In the genomic region with DNA sequence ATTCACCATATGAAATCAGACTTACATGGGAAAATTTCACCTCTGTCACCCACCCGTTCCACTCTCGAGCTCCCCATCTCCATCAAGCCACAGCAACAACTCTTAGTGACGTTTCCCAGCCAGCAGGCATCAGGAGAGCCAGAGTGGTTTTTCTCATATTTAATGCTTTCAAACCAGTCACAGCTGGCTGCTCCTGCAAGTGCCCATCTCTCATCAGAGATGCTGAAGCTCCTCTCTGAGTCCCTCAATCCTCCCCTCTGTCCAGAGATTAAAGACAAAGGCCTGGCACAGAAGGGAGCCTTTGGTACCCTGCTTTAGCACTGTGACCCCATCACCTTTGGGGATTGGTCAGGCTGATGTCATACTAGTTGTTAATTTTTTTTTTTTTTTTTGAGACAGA, we compare ENCODE assay signal across 22 cellular contexts.
A peak's percentile ranks its signal among the peaks of the same experiment; 100 is the strongest.
DNase-seq lines count a peak whose midpoint lies in the region; ATAC-seq and TF ChIP-seq lines count a peak whose summit lies in the region.
"Had no signal": no experiment of that assay in that cellular context is flagged by ENCODE, and none has a peak within 500 bp of the region (broad histone marks: within the 10 kb centered on the region; RNA-seq: fewer than 3 reads in every experiment).

No MANE protein-coding gene starts in this region.

- no peak for ATAC-seq in CD4-positive, CD25-positive, alpha-beta regulatory T cell (ENCODE audit: low read depth in 2 of 2)
- ATAC-seq in body of pancreas, result no peak
- ATAC-seq: A549, HCT116 had no signal

- H3K4me3 ChIP-seq in CD4-positive, CD25-positive, alpha-beta regulatory T cell (ENCODE audit: low read depth, low read length), result no peak overlapping the region
- H3K4me3 ChIP-seq in Loucy (ENCODE audit: low read length, poor library complexity, severe bottlenecking), result no peak overlapping the region
- H3K4me3 ChIP-seq in H7 (ENCODE audit: insufficient read depth, low read depth, low read length), result no peak overlapping the region
- no peak overlapping the region for H3K4me3 ChIP-seq in body of pancreas
- H3K4me3 ChIP-seq: A549, PC-9, SK-N-MC had no signal

- no peak overlapping the region for H3K9ac ChIP-seq in Loucy (ENCODE audit: low read depth, low read length, poor library complexity, severe bottlenecking)

- no peak overlapping the region for H3K27ac Mint-ChIP-seq in activated CD4-positive, alpha-beta T cell treated with anti-CD3 and anti-CD28 coated beads, Interleukin-2, amount 10 ng/mL, durations not matched to agents 24 days and 14 days
- H3K27ac Mint-ChIP-seq in CD4-positive, CD25-positive, alpha-beta regulatory T cell, result peak overlapping the region in 2 of 3 donors; percentile 11 to 43

- no peak for TF ChIP-seq POLR2A in body of pancreas (IDR thresholded peaks at IDR 0.05)

- H3K27me3 ChIP-seq in CD4-positive, CD25-positive, alpha-beta regulatory T cell (ENCODE audit: control insufficient read depth, insufficient read depth, low read length), result no peaks in the 10 kb centered on the region
- no peaks in the 10 kb centered on the region for H3K27me3 ChIP-seq in Loucy (ENCODE audit: insufficient read depth, low read length, poor library complexity, severe bottlenecking)
- no peaks in the 10 kb centered on the region for H3K27me3 ChIP-seq in H7 (ENCODE audit: control insufficient read depth, insufficient read depth, low read length)
- H3K27me3 ChIP-seq in body of pancreas, result no peaks in the 10 kb centered on the region

- H3K4me1 Mint-ChIP-seq in activated CD4-positive, alpha-beta T cell treated with anti-CD3 and anti-CD28 coated beads, Interleukin-2, amount 10 ng/mL, durations not matched to agents 24 days and 14 days, result peaks cover 21% of the 10 kb centered on the region
- peaks cover 4 to 35% (median 25%) of the 10 kb centered on the region in 4 donors for H3K4me1 Mint-ChIP-seq in CD4-positive, CD25-positive, alpha-beta regulatory T cell

- H3K36me3 Mint-ChIP-seq in activated CD4-positive, alpha-beta T cell treated with anti-CD3 and anti-CD28 coated beads, Interleukin-2, amount 10 ng/mL, durations not matched to agents 24 days and 14 days (ENCODE audit: low read depth), result no peaks in the 10 kb centered on the region
- H3K36me3 Mint-ChIP-seq in CD4-positive, CD25-positive, alpha-beta regulatory T cell, result no peaks in the 10 kb centered on the region

- intact Hi-C loops in activated CD4-positive, alpha-beta T cell treated with anti-CD3 and anti-CD28 coated beads, Interleukin-2, amount 10 ng/mL, durations not matched to agents 24 days and 14 days (cut with micrococcal nuclease), result loop anchor here (1.0 kb wide), 1 partner anchor 63 kb away; no protein-coding TSS in a partner anchor
- intact Hi-C loops in body of pancreas (cut with DNase I), result no loop called here

- H3K27ac ChIP-seq in CD4-positive, CD25-positive, alpha-beta regulatory T cell (ENCODE audit: insufficient read depth, low read length, poor library complexity, severe bottlenecking), result no peak overlapping the region
- H3K27ac ChIP-seq in body of pancreas, result no peak overlapping the region
- H3K27ac ChIP-seq: A549, PC-9, SK-N-MC had no signal

- H2AFZ ChIP-seq in Loucy (ENCODE audit: low read length), result no peak overlapping the region
- H2AFZ ChIP-seq: PC-9 had no signal

- no peaks in the 10 kb centered on the region for H3F3A ChIP-seq in Loucy (ENCODE audit: low read depth)

- H3K4me3 Mint-ChIP-seq in activated CD4-positive, alpha-beta T cell treated with anti-CD3 and anti-CD28 coated beads, Interleukin-2, amount 10 ng/mL, durations not matched to agents 24 days and 14 days, result no peak overlapping the region
- H3K4me3 Mint-ChIP-seq in CD4-positive, CD25-positive, alpha-beta regulatory T cell, result no peak overlapping the region
- H3K4me3 Mint-ChIP-seq: CD4-positive, alpha-beta T cell had no signal

- no peaks in the 10 kb centered on the region for H3K36me3 ChIP-seq in CD4-positive, CD25-positive, alpha-beta regulatory T cell (ENCODE audit: control insufficient read depth, insufficient read depth, low read length)
- H3K36me3 ChIP-seq in Loucy (ENCODE audit: insufficient read depth, low read length) (no peaks in the 10 kb centered on the region), H7 (replicated peaks; ENCODE audit: control insufficient read depth, insufficient read depth, low read length) (no peaks in the 10 kb centered on the region), body of pancreas (replicated peaks in 1 of 2; ENCODE audit: insufficient read depth in 1 of 2, low read depth in 2 of 2) (no peaks in the 10 kb centered on the region)

- no peaks in the 10 kb centered on the region for H3K9me3 Mint-ChIP-seq in activated CD4-positive, alpha-beta T cell treated with anti-CD3 and anti-CD28 coated beads, Interleukin-2, amount 10 ng/mL, durations not matched to agents 24 days and 14 days
- H3K9me3 Mint-ChIP-seq in CD4-positive, CD25-positive, alpha-beta regulatory T cell, result peaks cover 0 to 1% (median 0%) of the 10 kb centered on the region in 7 donors
- H3K9me3 Mint-ChIP-seq: CD4-positive, alpha-beta T cell had no signal

- TF ChIP-seq CTCF in Loucy (conservative IDR thresholded peaks at IDR 0.05; ENCODE audit: low read length) (no peak), body of pancreas (IDR thresholded peaks at IDR 0.05) (no peak)

- no peaks in the 10 kb centered on the region for H3K9me2 ChIP-seq in Loucy (replicated peaks; ENCODE audit: low read depth, low read length)

- H3K4me1 ChIP-seq in CD4-positive, CD25-positive, alpha-beta regulatory T cell (ENCODE audit: control insufficient read depth, insufficient read depth, low read length, poor library complexity, severe bottlenecking), result peaks cover 9% of the 10 kb centered on the region
- H3K4me1 ChIP-seq in Loucy (ENCODE audit: insufficient read depth, low read length, poor library complexity, severe bottlenecking) (peaks cover 19% of the 10 kb centered on the region), body of pancreas (no peaks in the 10 kb centered on the region)
- H3K4me1 ChIP-seq: A549, Caco-2 had no signal

- H3K27me3 Mint-ChIP-seq in activated CD4-positive, alpha-beta T cell treated with anti-CD3 and anti-CD28 coated beads, Interleukin-2, amount 10 ng/mL, durations not matched to agents 24 days and 14 days, result no peaks in the 10 kb centered on the region
- no peaks in the 10 kb centered on the region for H3K27me3 Mint-ChIP-seq in CD4-positive, CD25-positive, alpha-beta regulatory T cell
- H3K27me3 Mint-ChIP-seq: CD4-positive, alpha-beta T cell had no signal

- H4K20me1 ChIP-seq in Loucy (ENCODE audit: insufficient read depth, low read length, poor library complexity, severe bottlenecking), result no peaks in the 10 kb centered on the region

- WGBS in body of pancreas, 2 donors, result 68 to 69% methylated on average over 3 of the region's 3 CpGs

- H3K79me2 ChIP-seq in Loucy (ENCODE audit: insufficient read depth, low read length), result no peaks in the 10 kb centered on the region

- H3K4me2 ChIP-seq in Loucy (ENCODE audit: low read depth, low read length, poor library complexity, severe bottlenecking), result peak overlapping the region; percentile 62
- H3K4me2 ChIP-seq: A549, PC-9 had no signal

- peak; percentile 54 for DNase-seq in activated CD4-positive, alpha-beta T cell treated with anti-CD3 and anti-CD28 coated beads, Interleukin-2, amount 10 ng/mL, durations not matched to agents 24 days and 14 days
- no peak for DNase-seq in activated CD4-positive, alpha-beta T cell treated with anti-CD3 and anti-CD28 coated beads, Interleukin-2, amount 50 U/mL, for 48 hours
- DNase-seq in CD4-positive, CD25-positive, alpha-beta regulatory T cell, result no peak
- DNase-seq in glomerular visceral epithelial cell (ENCODE audit: extremely low spot score) (peak; percentile 36), Kasumi-1 (lab: John Stamatoyannopoulos, UW) (no peak), H7 (no peak), body of pancreas (no peak)
- DNase-seq: Caco-2; CD4-positive, alpha-beta T cell; DMS 273 treated with DMSO at 0.1 percent for 48 hours; GOT3; KG1; NCI-H1694; NCI-H2081 treated with DMSO at 0.1 percent for 48 hours; NCI-H69; PC-9; RPMI8226; SHP77 had no signal

- H3K9me3 ChIP-seq in CD4-positive, CD25-positive, alpha-beta regulatory T cell (ENCODE audit: control insufficient read depth in 2 of 2, low read length in 2 of 2), result no peaks in the 10 kb centered on the region
- no peaks in the 10 kb centered on the region for H3K9me3 ChIP-seq in Loucy (ENCODE audit: insufficient read depth, low read depth, low read length)
- H3K9me3 ChIP-seq in body of pancreas, result no peaks in the 10 kb centered on the region
- H3K9me3 ChIP-seq: A549, Caco-2 had no signal

Comparison
In these comparisons a context has a peak if more than half of its experiments do, and no peak if none do; other contexts are left out.
1. DNase-seq: peak in activated CD4-positive, alpha-beta T cell treated with anti-CD3 and anti-CD28 coated beads, Interleukin-2, amount 10 ng/mL, durations not matched to agents 24 days and 14 days (single experiment) and glomerular visceral epithelial cell (single experiment); none in activated CD4-positive, alpha-beta T cell treated with anti-CD3 and anti-CD28 coated beads, Interleukin-2, amount 50 U/mL, for 48 hours (0 of 2), CD4-positive, CD25-positive, alpha-beta regulatory T cell (0 of 3), Kasumi-1 (0 of 2), H7 (single experiment) and body of pancreas (0 of 4).